In genomic region chr16:56728946-56729345, GRCh38 we compare ENCODE assay signal across 9 cellular contexts. TPM values are rescaled to one million over a fixed set of nuclear protein-coding genes. Genes with fewer than 3 reads are reported as not detected.
DNase-seq lines count a peak whose midpoint lies in the region; TF ChIP-seq lines count a peak whose summit lies in the region.
"Not testable (repeated sequence)": the region's sequence is repeated elsewhere in the genome, so short reads cannot be mapped to it uniquely, and the experiment has no call there.
"Had no signal": no experiment of that assay in that cellular context is flagged by ENCODE, and none has a peak within 500 bp of the region (broad histone marks: within the 10 kb centered on the region; RNA-seq: fewer than 3 reads in every experiment).

No MANE protein-coding gene starts in this region.

- H4K8ac ChIP-seq in neuronal stem cell (ENCODE audit: low read depth, low read length): not testable (repeated sequence)

- H3K9ac ChIP-seq in KMS-11; neuronal stem cell (ENCODE audit: low read depth, low read length, poor library complexity): not testable (repeated sequence)
- H3K9ac ChIP-seq in SK-N-SH (peak overlapping the region; percentile 91), adipocyte (ENCODE audit: low read length) (peak overlapping the region; percentile 95), iPS-20b (ENCODE audit: low read depth, low read length) (peak overlapping the region; percentile 82; the same call in 1 of the 2 replicates)

- peaks cover 34% of the 10 kb centered on the region for H3K79me2 ChIP-seq in KMS-11 (ENCODE audit: insufficient read depth, low read depth)
- peaks cover 47% of the 10 kb centered on the region for H3K79me2 ChIP-seq in SK-N-SH (ENCODE audit: insufficient read depth)

- not testable (repeated sequence) for H2BK120ac ChIP-seq in neuronal stem cell (ENCODE audit: low read depth, low read length)

- not testable (repeated sequence) for TF ChIP-seq RAD21 in SK-N-SH (IDR thresholded peaks at IDR 0.05; ENCODE audit: low read length)

- not testable (repeated sequence) for H3K36me3 ChIP-seq in KMS-11 (ENCODE audit: insufficient read depth); SK-N-SH (replicated peaks in 1 of 2; ENCODE audit: control insufficient read depth in 1 of 2, insufficient read depth in 2 of 2, low read length in 1 of 2); adipocyte (ENCODE audit: control insufficient read depth, insufficient read depth, low read length, severe bottlenecking); iPS-20b (ENCODE audit: insufficient read depth, low read depth, low read length); neuronal stem cell (replicated peaks in 1 of 2; ENCODE audit: control insufficient read depth in 2 of 2, insufficient read depth in 2 of 2, low read length in 2 of 2); tibial artery

- not testable (repeated sequence) for H3K9me2 ChIP-seq in SK-N-SH

- H3K4ac ChIP-seq in neuronal stem cell (ENCODE audit: low read length): not testable (repeated sequence)

- H4K91ac ChIP-seq in neuronal stem cell (ENCODE audit: low read depth, low read length, poor library complexity): not testable (repeated sequence)

- not testable (repeated sequence) for H2BK5ac ChIP-seq in neuronal stem cell (ENCODE audit: low read length)

- H2BK12ac ChIP-seq in neuronal stem cell (ENCODE audit: low read length): not testable (repeated sequence)

- not testable (repeated sequence) for H3K14ac ChIP-seq in neuronal stem cell (ENCODE audit: low read length)

- H3K18ac ChIP-seq in neuronal stem cell (ENCODE audit: low read length): not testable (repeated sequence)

- CTCF ChIA-PET in SK-N-SH (lab: Yijun Ruan, JAX): interaction anchor here (1.7 kb wide), 1 partner anchor 27 kb away, joined by 11 read pairs; no protein-coding TSS in a partner anchor

- peaks cover 24% of the 10 kb centered on the region for H3K4me1 ChIP-seq in KMS-11 (ENCODE audit: low read depth, poor library complexity, severe bottlenecking)
- H3K4me1 ChIP-seq in SK-N-SH (ENCODE audit: control insufficient read depth in 1 of 2, insufficient read depth in 2 of 2, low read depth in 1 of 2, low read length in 1 of 2): peaks cover 6 to 10% of the 10 kb centered on the region in 2 experiments; a peak in 2 of 4 replicates
- peaks cover 18% of the 10 kb centered on the region for H3K4me1 ChIP-seq in adipocyte (ENCODE audit: control insufficient read depth, insufficient read depth, low read length)
- not testable (repeated sequence) for H3K4me1 ChIP-seq in iPS-20b (ENCODE audit: insufficient read depth, low read length); neuronal stem cell (ENCODE audit: control insufficient read depth in 2 of 2, insufficient read depth in 1 of 2, low read depth in 1 of 2, low read length in 2 of 2)
- peaks cover 0 to 29% (median 17%) of the 10 kb centered on the region in 4 donors for H3K4me1 ChIP-seq in tibial artery

- not testable (repeated sequence) for H2AK5ac ChIP-seq in neuronal stem cell (ENCODE audit: low read depth, low read length)

- WGBS in SK-N-SH (ENCODE audit: low lambda C conversion rate): 92% methylated on average over 5 of the region's 5 CpGs
- WGBS in neuronal stem cell (ENCODE audit: extremely low coverage in 2 of 2, insufficient read length in 2 of 2, insufficient replicate concordance in 1 of 2), 2 donors: no CpG with 5 or more reads among the region's 5 CpGs

- not testable (repeated sequence) for H3K27ac Mint-ChIP-seq in endothelial cell (ENCODE audit: unreplicated experiment)

- not testable (repeated sequence) for H3K27me3 ChIP-seq in KMS-11 (ENCODE audit: insufficient read depth, low read depth); SK-N-SH (ENCODE audit: insufficient read depth); adipocyte (replicated peaks; ENCODE audit: control insufficient read depth, insufficient read depth, low read length); iPS-20b (ENCODE audit: insufficient read depth, low read length); neuronal stem cell (ENCODE audit: control insufficient read depth in 3 of 3, insufficient read depth in 3 of 3, low read depth in 1 of 3, low read length in 3 of 3); tibial artery

- peaks cover 13% of the 10 kb centered on the region for H3K4me1 Mint-ChIP-seq in endothelial cell (ENCODE audit: unreplicated experiment)

- not testable (repeated sequence) for H3K9me3 ChIP-seq in SK-N-SH; adipocyte (ENCODE audit: control insufficient read depth, low read length); iPS-20b (ENCODE audit: insufficient read depth, low read depth, low read length); neuronal stem cell (replicated peaks in 1 of 2; ENCODE audit: control insufficient read depth in 2 of 2, insufficient read depth in 1 of 2, low read depth in 1 of 2, low read length in 2 of 2); tibial artery

- H2BK15ac ChIP-seq in neuronal stem cell (ENCODE audit: low read length): not testable (repeated sequence)

- DNase-seq in DMS 273 (lab: John Stamatoyannopoulos, UW; ENCODE audit: unreplicated experiment) (peak; percentile 66), adipocyte (ENCODE audit: low read depth) (peak; percentile 30)
- DNase-seq in SK-N-SH; endothelial cell (ENCODE audit: low spot score); neuronal stem cell (ENCODE audit: low spot score); tibial artery: not testable (repeated sequence)

- not testable (repeated sequence) for TF ChIP-seq EP300 in SK-N-SH (IDR thresholded peaks at IDR 0.05; ENCODE audit: borderline replicate concordance in 1 of 2, low read depth in 1 of 2, low read length in 1 of 2)

- not testable (repeated sequence) for H3F3A ChIP-seq in SK-N-SH (replicated peaks; ENCODE audit: insufficient read depth)

- H3K9me3 Mint-ChIP-seq in endothelial cell (ENCODE audit: unreplicated experiment): not testable (repeated sequence)

- H3K23ac ChIP-seq in neuronal stem cell (ENCODE audit: low read depth, low read length, poor library complexity): not testable (repeated sequence)

- H3K79me1 ChIP-seq in neuronal stem cell (ENCODE audit: low read depth, low read length): not testable (repeated sequence)

- H2AFZ ChIP-seq in KMS-11 (ENCODE audit: low read depth): peak overlapping the region; percentile 85; the same call in 1 of the 2 replicates
- peak overlapping the region; percentile 99 for H2AFZ ChIP-seq in SK-N-SH (ENCODE audit: low read depth)
- H2AFZ ChIP-seq in neuronal stem cell (ENCODE audit: low read length): peak overlapping the region; percentile 96

- intact Hi-C loops in tibial artery (cut with DNase I; ENCODE audit: low total_unique reads): not testable (repeated sequence)

- POLR2A ChIA-PET in SK-N-SH (lab: Yijun Ruan, JAX): interaction anchor here (0.8 kb wide), 1 partner anchor 21 kb away, joined by 3 read pairs; no protein-coding TSS in a partner anchor

- TF ChIP-seq CTCF in KMS-11 (conservative IDR thresholded peaks at IDR 0.05; ENCODE audit: low read depth, low read length); SK-N-SH (IDR thresholded peaks at IDR 0.05); endothelial cell (IDR thresholded peaks at IDR 0.05; ENCODE audit: unreplicated experiment); tibial artery (IDR thresholded peaks at IDR 0.05): not testable (repeated sequence)

- H3K27ac ChIP-seq in KMS-11; iPS-20b (ENCODE audit: low read length); neuronal stem cell (replicated peaks; ENCODE audit: low read length): not testable (repeated sequence)
- peak overlapping the region in 1 of 2 experiments; percentile 87; a peak in 1 of 4 replicates for H3K27ac ChIP-seq in SK-N-SH (ENCODE audit: low read depth in 2 of 2, low read length in 1 of 2)
- peak overlapping the region; percentile 81 to 87 for H3K27ac ChIP-seq in tibial artery

- H3K4me2 ChIP-seq in KMS-11 (peak overlapping the region; percentile 87; the same call in 1 of the 2 replicates), SK-N-SH (peak overlapping the region; percentile 100), neuronal stem cell (ENCODE audit: insufficient read depth, low read length, poor library complexity, severe bottlenecking) (peak overlapping the region; percentile 48)

- not testable (repeated sequence) for H3K4me3 ChIP-seq in KMS-11 (IDR thresholded peaks at IDR 0.05; ENCODE audit: insufficient read depth, low read depth, low read length)
- H3K4me3 ChIP-seq in SK-N-SH (ENCODE audit: low read depth in 2 of 2, low read length in 1 of 2) (peak overlapping the region; percentile 83 to 85), adipocyte (ENCODE audit: low read length) (peak overlapping the region; percentile 98), iPS-20b (ENCODE audit: low read length) (peak overlapping the region; percentile 97), neuronal stem cell (ENCODE audit: low read length in 2 of 2) (peak overlapping the region in 1 of 2 donors; percentile 100), tibial artery (peak overlapping the region; percentile 91 to 95)

- H4K20me1 ChIP-seq in KMS-11 (ENCODE audit: insufficient read depth); SK-N-SH (ENCODE audit: insufficient read depth): not testable (repeated sequence)

- H3K4me3 Mint-ChIP-seq in endothelial cell (ENCODE audit: unreplicated experiment): peak overlapping the region; percentile 64

- not testable (repeated sequence) for H3K27me3 Mint-ChIP-seq in endothelial cell (ENCODE audit: unreplicated experiment)

- H3K36me3 Mint-ChIP-seq in endothelial cell (ENCODE audit: low read depth, unreplicated experiment): not testable (repeated sequence)

RNA-seq across cellular contexts. Expression of gene NUP93, which starts 1.0 kb away (rescaled TPM):
- 41.5 and 43.1 TPM in 2 replicates for polyA plus RNA-seq in SK-N-SH (2012; rRNA removed)
- 33.3 and 34.9 TPM in 2 replicates for polyA plus RNA-seq in SK-N-SH (2012; cell fraction: cytosol; rRNA removed)
- polyA plus RNA-seq in SK-N-SH (2012; cell fraction: nucleus; rRNA removed): 74.6 and 75.8 TPM in 2 replicates
- 92.9 TPM for total RNA-seq in endothelial cell (ENCODE audit: unreplicated experiment)
- 95.7 TPM for polyA plus RNA-seq in neuronal stem cell (2013, experiment 1 of 2)
- polyA plus RNA-seq in neuronal stem cell (2013, experiment 2 of 2): 93.0 TPM

RNA-seq across cellular contexts. Expression of gene MT1X, which starts 46.7 kb away (rescaled TPM):
- 202 and 213 TPM in 2 replicates for polyA plus RNA-seq in SK-N-SH (2012; rRNA removed)
- polyA plus RNA-seq in SK-N-SH (2012; cell fraction: cytosol; rRNA removed): 112 and 207 TPM in 2 replicates
- polyA plus RNA-seq in SK-N-SH (2012; cell fraction: nucleus; rRNA removed): 59.9 and 154 TPM in 2 replicates
- 2.3 TPM for total RNA-seq in endothelial cell (ENCODE audit: unreplicated experiment)
- 36.2 TPM for polyA plus RNA-seq in neuronal stem cell (2013, experiment 1 of 2)
- polyA plus RNA-seq in neuronal stem cell (2013, experiment 2 of 2): 33.3 TPM

RNA-seq across cellular contexts. Expression of gene MT1H, which starts 59.3 kb away (rescaled TPM):
- not detected in 2 replicates for polyA plus RNA-seq in SK-N-SH (2012; rRNA removed)
- polyA plus RNA-seq in SK-N-SH (2012; cell fraction: cytosol; rRNA removed): not detected in 2 replicates
- polyA plus RNA-seq in SK-N-SH (2012; cell fraction: nucleus; rRNA removed): not detected in 2 replicates
- not detected for total RNA-seq in endothelial cell (ENCODE audit: unreplicated experiment)
- polyA plus RNA-seq in neuronal stem cell (2013, experiment 1 of 2): not detected
- not detected for polyA plus RNA-seq in neuronal stem cell (2013, experiment 2 of 2)
- total RNA-seq: lung microvascular endothelial cell had no signal

Comparison
In these comparisons a context has a peak if more than half of its experiments do, and no peak if none do; other contexts are left out.
1. H3K4me2 ChIP-seq: peak in every context shown above with its lines; median percentile 100 in SK-N-SH; 87 in KMS-11; 48 in neuronal stem cell.